13 cellular contexts compared by ENCODE assay signal in the genomic region with DNA sequence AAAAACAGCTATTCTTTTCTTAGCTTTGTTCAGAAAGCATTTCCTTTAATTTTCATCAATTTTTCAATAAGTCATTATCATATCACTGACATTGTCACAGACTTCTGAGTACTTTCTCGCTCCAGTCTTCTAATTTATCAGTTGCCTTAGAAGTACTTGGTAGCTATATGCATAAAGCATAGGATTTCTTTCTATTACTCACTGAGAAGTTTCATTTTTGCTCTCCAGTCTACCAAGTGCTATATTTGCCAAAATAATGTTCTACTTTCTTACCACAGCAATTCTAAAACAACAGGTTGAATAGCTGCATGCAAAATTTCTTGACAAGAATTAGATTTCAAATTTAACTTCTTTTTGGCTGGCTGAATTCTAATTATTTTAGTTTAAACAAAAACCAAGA.
DNase-seq lines count a peak whose midpoint lies in the region; ATAC-seq, FAIRE-seq and TF ChIP-seq lines count a peak whose summit lies in the region.
"Had no signal": no experiment of that assay in that cellular context is flagged by ENCODE, and none has a peak within 500 bp of the region (broad histone marks: within the 10 kb centered on the region; RNA-seq: fewer than 3 reads in every experiment).

No MANE protein-coding gene starts in this region.

- H3K36me3 ChIP-seq in mucosa of descending colon (ENCODE audit: low read depth) (no peaks in the 10 kb centered on the region), lower lobe of right lung (no peaks in the 10 kb centered on the region)
- H3K36me3 ChIP-seq: tibial nerve had no signal

- ATAC-seq in GM19351 (IDR thresholded peaks at IDR 0.05; ENCODE audit: unreplicated experiment) (peak; percentile 98), HG02588 (IDR thresholded peaks at IDR 0.05; ENCODE audit: unreplicated experiment) (peak; percentile 91), HG03159 (IDR thresholded peaks at IDR 0.05; ENCODE audit: unreplicated experiment) (peak; percentile 86), mucosa of descending colon (no peak), lower lobe of right lung (no peak)
- ATAC-seq in stimulated activated naive CD8-positive, alpha-beta T cell treated with anti-CD3 and anti-CD28 coated beads, Interleukin-15, amount 100 ng/mL, for 72 hours: no peak
- ATAC-seq: effector memory CD8-positive, alpha-beta T cell; left lobe of liver had no signal

- no peaks in the 10 kb centered on the region for H3K9me3 Mint-ChIP-seq in stimulated activated naive CD8-positive, alpha-beta T cell treated with anti-CD3 and anti-CD28 coated beads, Interleukin-15, amount 100 ng/mL, for 72 hours
- H3K9me3 Mint-ChIP-seq: activated T-cell treated with anti-CD3 and anti-CD28 coated beads, Interleukin-2, amount 50 U/mL, for 24 hours; effector memory CD8-positive, alpha-beta T cell had no signal

- H3K27me3 Mint-ChIP-seq in stimulated activated naive CD8-positive, alpha-beta T cell treated with anti-CD3 and anti-CD28 coated beads, Interleukin-15, amount 100 ng/mL, for 72 hours: no peaks in the 10 kb centered on the region
- H3K27me3 Mint-ChIP-seq: effector memory CD8-positive, alpha-beta T cell had no signal

- H3K4me3 ChIP-seq in mucosa of descending colon: no peak overlapping the region
- no peak overlapping the region for H3K4me3 ChIP-seq in lower lobe of right lung
- H3K4me3 ChIP-seq: tibial nerve had no signal

- no peaks in the 10 kb centered on the region for H3K4me1 Mint-ChIP-seq in stimulated activated naive CD8-positive, alpha-beta T cell treated with anti-CD3 and anti-CD28 coated beads, Interleukin-15, amount 100 ng/mL, for 72 hours

- DNase-seq in GM12891 (ENCODE audit: insufficient read length, low spot score): peak; percentile 2
- no peak for DNase-seq in stimulated activated naive CD8-positive, alpha-beta T cell treated with anti-CD3 and anti-CD28 coated beads, Interleukin-15, amount 100 ng/mL, for 72 hours
- no peak for DNase-seq in mucosa of descending colon
- no peak for DNase-seq in C1 segment of cervical spinal cord (lab: John Stamatoyannopoulos, UW)
- DNase-seq in lower lobe of right lung: no peak
- DNase-seq: activated T-cell treated with anti-CD3 and anti-CD28 coated beads, Interleukin-2, amount 50 U/mL, for 24 hours; effector memory CD8-positive, alpha-beta T cell; NCI-H69 had no signal

- H3K4me3 Mint-ChIP-seq in stimulated activated naive CD8-positive, alpha-beta T cell treated with anti-CD3 and anti-CD28 coated beads, Interleukin-15, amount 100 ng/mL, for 72 hours: no peak overlapping the region
- H3K4me3 Mint-ChIP-seq: activated T-cell treated with anti-CD3 and anti-CD28 coated beads, Interleukin-2, amount 50 U/mL, for 24 hours; effector memory CD8-positive, alpha-beta T cell had no signal

- H3K27ac Mint-ChIP-seq in stimulated activated naive CD8-positive, alpha-beta T cell treated with anti-CD3 and anti-CD28 coated beads, Interleukin-15, amount 100 ng/mL, for 72 hours: no peak overlapping the region
- H3K27ac Mint-ChIP-seq: activated T-cell treated with anti-CD3 and anti-CD28 coated beads, Interleukin-2, amount 50 U/mL, for 24 hours; effector memory CD8-positive, alpha-beta T cell had no signal

- intact Hi-C loops in mucosa of descending colon (cut with DNase I, micrococcal nuclease): no loop called here
- intact Hi-C loops in lower lobe of right lung (cut with DNase I): no loop called here

- H3K9me3 ChIP-seq in mucosa of descending colon: no peaks in the 10 kb centered on the region
- H3K9me3 ChIP-seq in lower lobe of right lung: no peaks in the 10 kb centered on the region
- H3K9me3 ChIP-seq: tibial nerve had no signal

- no peak for TF ChIP-seq POLR2A in GM12891 (IDR thresholded peaks at IDR 0.05; ENCODE audit: low read depth, low read length)

- FAIRE-seq in GM12891 (lab: Jason Lieb, UNC): peak; percentile 58

- H3K27ac ChIP-seq in lower lobe of right lung: no peak overlapping the region
- H3K27ac ChIP-seq: tibial nerve had no signal

- no peaks in the 10 kb centered on the region for H3K27me3 ChIP-seq in lower lobe of right lung (ENCODE audit: low read depth)
- H3K27me3 ChIP-seq: tibial nerve had no signal

- TF ChIP-seq CTCF in mucosa of descending colon (IDR thresholded peaks at IDR 0.05) (no peak), lower lobe of right lung (IDR thresholded peaks at IDR 0.05) (no peak)

- H3K4me1 ChIP-seq in mucosa of descending colon (ENCODE audit: low read depth) (no peaks in the 10 kb centered on the region), lower lobe of right lung (no peaks in the 10 kb centered on the region)
- H3K4me1 ChIP-seq: tibial nerve had no signal

TF ChIP-seq in GM12891, 5 proteins besides CTCF, POLR2A, EP300 and RAD21:
- TF ChIP-seq SPI1 (IDR thresholded peaks at IDR 0.05; ENCODE audit: low read depth, low read length): no peak
- TF ChIP-seq POU2F2 (IDR thresholded peaks at IDR 0.05; ENCODE audit: low read depth, low read length): no peak
- TF ChIP-seq PAX5 (IDR thresholded peaks at IDR 0.05; ENCODE audit: insufficient read depth, low read length, severe bottlenecking): no peak
- no peak for TF ChIP-seq POLR2AphosphoS5 (IDR thresholded peaks at IDR 0.05; ENCODE audit: low read depth, low read length)
- no peak for TF ChIP-seq TAF1 (IDR thresholded peaks at IDR 0.05; ENCODE audit: low read depth, low read length)
TF ChIP-seq in GM12891: peak in this region for 0.

Comparison
In these comparisons a context has a peak if more than half of its experiments do, and no peak if none do; other contexts are left out.
1. ATAC-seq: peak in GM19351 (single experiment), HG02588 (single experiment) and HG03159 (single experiment); none in stimulated activated naive CD8-positive, alpha-beta T cell treated with anti-CD3 and anti-CD28 coated beads, Interleukin-15, amount 100 ng/mL, for 72 hours (single experiment), mucosa of descending colon (single experiment) and lower lobe of right lung (0 of 2).